26 cellular contexts compared by ENCODE assay signal in genomic region chr19:326851-327250, GRCh38. TPM values are rescaled to one million over a fixed set of nuclear protein-coding genes. Genes with fewer than 3 reads are reported as not detected.
"Had no signal": no experiment of that assay in that cellular context is flagged by ENCODE, and none has a peak within 500 bp of the region (broad histone marks: within the 10 kb centered on the region; RNA-seq: fewer than 3 reads in every experiment).

No MANE protein-coding gene starts in this region.

- H3K36me3 ChIP-seq: uterus had no signal

- ATAC-seq: naive thymus-derived CD8-positive, alpha-beta T cell; natural killer cell treated with Interleukin-12 subunit alpha and Interleukin-12 subunit beta and Interleukin-15 and Interleukin-18, amount 100 ng/mL, for 72 hours; pancreas; psoas muscle; stimulated activated effector memory CD8-positive, alpha-beta T cell treated with anti-CD3 and anti-CD28 coated beads, Interleukin-12 subunit alpha, Interleukin-12 subunit beta, amount 100 ng/mL, for 72 hours; stimulated activated naive B cell treated with anti-CD40 and anti-IgM and Interleukin-4, amounts not matched to agents 10 μg/mL and 1 μg/mL and 100 μg/mL, for 72 hours had no signal

- H3K9me3 ChIP-seq: pancreas, psoas muscle, right lobe of liver, thyroid gland, uterus had no signal

- H3K4me1 ChIP-seq: neural progenitor cell, pancreas, psoas muscle, right lobe of liver, spleen, stomach, thyroid gland, tibial nerve, uterus had no signal

- H3K4me3 ChIP-seq: neural progenitor cell, pancreas, psoas muscle, right lobe of liver, skin epidermis, smooth muscle cell, spleen, stomach, thoracic aorta, thyroid gland, tibial nerve, upper lobe of left lung, uterus had no signal

- H3K27me3 ChIP-seq: neural progenitor cell, pancreas, right lobe of liver, spleen, stomach, thyroid gland, tibial nerve, upper lobe of left lung, uterus had no signal

- H3K27ac ChIP-seq: neural progenitor cell, pancreas, psoas muscle, right lobe of liver, skin epidermis, spleen, stomach, thoracic aorta, thyroid gland, tibial nerve, uterus had no signal

- DNase-seq: naive B cell; naive thymus-derived CD8-positive, alpha-beta T cell; occipital lobe; pancreas; psoas muscle; spleen; stimulated activated CD4-positive, alpha-beta T cell treated with anti-CD3 and anti-CD28 coated beads, Interleukin-12 subunit alpha, Interleukin-12 subunit beta, amount 100 ng/mL, for 4 hours; stimulated activated CD4-positive, alpha-beta T cell treated with anti-CD3 and anti-CD28 coated beads, Interleukin-2, amount 100 ng/mL, for 24 hours; stimulated activated CD4-positive, alpha-beta T cell treated with anti-CD3 and anti-CD28 coated beads, Interleukin-2, amount 100 ng/mL, for 48 hours; stimulated activated CD4-positive, alpha-beta T cell treated with anti-CD3 and anti-CD28 coated beads, Interleukin-4, amount 100 ng/mL, for 24 hours; stimulated activated naive B cell treated with anti-CD40 and anti-IgM and Interleukin-4, amounts not matched to agents 10 μg/mL and 1 μg/mL and 100 μg/mL, for 72 hours; stimulated activated naive CD4-positive, alpha-beta T cell treated with Interleukin-2 at 50 U/mL for 16 hours; stomach; thyroid gland; trophoblast cell; upper lobe of left lung; uterus had no signal

RNA-seq across cellular contexts. Expression of gene PLPP2, which starts 35.6 kb away (rescaled TPM):
- total RNA-seq: myocyte; naive thymus-derived CD8-positive, alpha-beta T cell had no signal
